In genomic region chr21:29374481-29374880, GRCh38 we compare ENCODE assay signal across 28 cellular contexts.
"Had no signal": no experiment of that assay in that cellular context is flagged by ENCODE, and none has a peak within 500 bp of the region (broad histone marks: within the 10 kb centered on the region; RNA-seq: fewer than 3 reads in every experiment).

No MANE protein-coding gene starts in this region.

- H3K9me3 Mint-ChIP-seq: activated CD4-positive, alpha-beta T cell treated with anti-CD3 and anti-CD28 coated beads, Interleukin-2, amount 10 ng/mL, durations not matched to agents 24 days and 14 days; activated naive CD4-positive, alpha-beta T cell treated with anti-CD3 and anti-CD28 coated beads, Interleukin-2, amount 10 ng/mL, durations not matched to agents 7 days and 5 days; activated naive CD8-positive, alpha-beta T cell treated with anti-CD3 and anti-CD28 coated beads for 36 hours; activated T-helper 1 cell treated with anti-CD3 and anti-CD28 coated beads, Interleukin-12 subunit alpha, Interleukin-12 subunit beta, Interleukin-2, Interleukin-4 antibody, amounts not matched to agents 30 ng/mL and 10 ng/mL and 1 ng/mL, durations not matched to agents 14 hours and 24 hours and 36 hours had no signal

- DNase-seq: activated CD4-positive, alpha-beta memory T cell treated with anti-CD3 and anti-CD28 coated beads for 36 hours; activated CD4-positive, alpha-beta T cell treated with anti-CD3 and anti-CD28 coated beads for 36 hours; activated CD4-positive, alpha-beta T cell treated with anti-CD3 and anti-CD28 coated beads, Interleukin-2, amount 10 ng/mL, durations not matched to agents 24 days and 14 days; activated CD4-positive, CD25-positive, alpha-beta regulatory T cell; activated CD4-positive, CD25-positive, alpha-beta regulatory T cell treated with anti-CD3 and anti-CD28 coated beads, Interleukin-2, amount 50 U/mL, for 72 hours; activated CD8-positive, alpha-beta memory T cell treated with anti-CD3 and anti-CD28 coated beads, Interleukin-2, amount 10 ng/mL, durations not matched to agents 7 days and 5 days; activated CD8-positive, alpha-beta memory T cell treated with anti-CD3 and anti-CD28 coated beads, Interleukin-2, amount 50 U/mL, for 4 hours; activated CD8-positive, alpha-beta T cell treated with anti-CD3 and anti-CD28 coated beads, Interleukin-2, amount 10 ng/mL, durations not matched to agents 7 days and 5 days; activated gamma-delta T cell; activated naive CD4-positive, alpha-beta T cell; activated naive CD4-positive, alpha-beta T cell treated with anti-CD3 and anti-CD28 coated beads, Interleukin-2, amount 10 ng/mL, durations not matched to agents 7 days and 5 days; activated naive CD8-positive, alpha-beta T cell treated with anti-CD3 and anti-CD28 coated beads for 36 hours; activated naive CD8-positive, alpha-beta T cell treated with anti-CD3 and anti-CD28 coated beads, Interleukin-2, amount 50 U/mL, for 24 hours; activated T-cell treated with anti-CD3 and anti-CD28 coated beads, Interleukin-2, amount 50 U/mL, for 1 hour; activated T-cell treated with anti-CD3 and anti-CD28 coated beads, Interleukin-2, amount 50 U/mL, for 48 hours; central memory CD4-positive, alpha-beta T cell; cerebellar nuclear complex; colonic mucosa; effector CD8-positive, alpha-beta T cell; esophagus squamous epithelium; head of caudate nucleus; T-helper 2 cell had no signal

- H3K4me3 Mint-ChIP-seq: activated CD4-positive, alpha-beta memory T cell treated with anti-CD3 and anti-CD28 coated beads for 36 hours; activated CD4-positive, alpha-beta T cell treated with anti-CD3 and anti-CD28 coated beads for 36 hours; activated CD4-positive, alpha-beta T cell treated with anti-CD3 and anti-CD28 coated beads, Interleukin-2, amount 10 ng/mL, durations not matched to agents 24 days and 14 days; activated CD8-positive, alpha-beta memory T cell treated with anti-CD3 and anti-CD28 coated beads, Interleukin-2, amount 10 ng/mL, durations not matched to agents 7 days and 5 days; activated CD8-positive, alpha-beta T cell treated with anti-CD3 and anti-CD28 coated beads, Interleukin-2, amount 10 ng/mL, durations not matched to agents 7 days and 5 days; activated naive CD4-positive, alpha-beta T cell treated with anti-CD3 and anti-CD28 coated beads, Interleukin-2, amount 10 ng/mL, durations not matched to agents 7 days and 5 days; activated naive CD8-positive, alpha-beta T cell treated with anti-CD3 and anti-CD28 coated beads for 36 hours; activated naive CD8-positive, alpha-beta T cell treated with anti-CD3 and anti-CD28 coated beads, Interleukin-2, amount 50 U/mL, for 24 hours; activated T-helper 1 cell treated with anti-CD3 and anti-CD28 coated beads, Interleukin-12 subunit alpha, Interleukin-12 subunit beta, Interleukin-2, Interleukin-4 antibody, amounts not matched to agents 30 ng/mL and 10 ng/mL and 1 ng/mL, durations not matched to agents 14 hours and 24 hours and 36 hours; brain had no signal

- H3K27ac Mint-ChIP-seq: activated CD4-positive, alpha-beta memory T cell treated with anti-CD3 and anti-CD28 coated beads for 36 hours; activated CD4-positive, alpha-beta T cell treated with anti-CD3 and anti-CD28 coated beads for 36 hours; activated CD4-positive, alpha-beta T cell treated with anti-CD3 and anti-CD28 coated beads, Interleukin-2, amount 10 ng/mL, durations not matched to agents 24 days and 14 days; activated CD8-positive, alpha-beta memory T cell treated with anti-CD3 and anti-CD28 coated beads, Interleukin-2, amount 10 ng/mL, durations not matched to agents 7 days and 5 days; activated CD8-positive, alpha-beta T cell treated with anti-CD3 and anti-CD28 coated beads, Interleukin-2, amount 10 ng/mL, durations not matched to agents 7 days and 5 days; activated naive CD4-positive, alpha-beta T cell treated with anti-CD3 and anti-CD28 coated beads, Interleukin-2, amount 10 ng/mL, durations not matched to agents 7 days and 5 days; activated naive CD8-positive, alpha-beta T cell treated with anti-CD3 and anti-CD28 coated beads for 36 hours; activated naive CD8-positive, alpha-beta T cell treated with anti-CD3 and anti-CD28 coated beads, Interleukin-2, amount 50 U/mL, for 24 hours; activated T-helper 1 cell treated with anti-CD3 and anti-CD28 coated beads, Interleukin-12 subunit alpha, Interleukin-12 subunit beta, Interleukin-2, Interleukin-4 antibody, amounts not matched to agents 30 ng/mL and 10 ng/mL and 1 ng/mL, durations not matched to agents 14 hours and 24 hours and 36 hours; brain had no signal

- H3K27me3 ChIP-seq: ascending aorta, breast epithelium, cardiac muscle cell, colonic mucosa, esophagus squamous epithelium had no signal

- H3K36me3 ChIP-seq: ascending aorta, breast epithelium, cardiac muscle cell, colonic mucosa had no signal

- H3K9me3 ChIP-seq: ascending aorta, breast epithelium, colonic mucosa, esophagus squamous epithelium had no signal

- ATAC-seq: activated CD4-positive, alpha-beta T cell treated with anti-CD3 and anti-CD28 coated beads for 36 hours; activated CD8-positive, alpha-beta memory T cell treated with anti-CD3 and anti-CD28 coated beads, Interleukin-2, amount 10 ng/mL, durations not matched to agents 7 days and 5 days; activated CD8-positive, alpha-beta T cell treated with anti-CD3 and anti-CD28 coated beads, Interleukin-2, amount 10 ng/mL, durations not matched to agents 7 days and 5 days; activated naive CD8-positive, alpha-beta T cell treated with anti-CD3 and anti-CD28 coated beads, Interleukin-2, amount 50 U/mL, for 24 hours had no signal

- H3K27me3 Mint-ChIP-seq: activated CD4-positive, alpha-beta memory T cell treated with anti-CD3 and anti-CD28 coated beads for 36 hours; activated CD4-positive, alpha-beta T cell treated with anti-CD3 and anti-CD28 coated beads for 36 hours; activated CD4-positive, alpha-beta T cell treated with anti-CD3 and anti-CD28 coated beads, Interleukin-2, amount 10 ng/mL, durations not matched to agents 24 days and 14 days; activated CD8-positive, alpha-beta memory T cell treated with anti-CD3 and anti-CD28 coated beads, Interleukin-2, amount 10 ng/mL, durations not matched to agents 7 days and 5 days; activated naive CD4-positive, alpha-beta T cell treated with anti-CD3 and anti-CD28 coated beads, Interleukin-2, amount 10 ng/mL, durations not matched to agents 7 days and 5 days; activated naive CD8-positive, alpha-beta T cell treated with anti-CD3 and anti-CD28 coated beads for 36 hours; activated naive CD8-positive, alpha-beta T cell treated with anti-CD3 and anti-CD28 coated beads, Interleukin-2, amount 50 U/mL, for 24 hours; brain had no signal

- H3K36me3 Mint-ChIP-seq: activated CD8-positive, alpha-beta memory T cell treated with anti-CD3 and anti-CD28 coated beads, Interleukin-2, amount 10 ng/mL, durations not matched to agents 7 days and 5 days had no signal

- H3K4me1 ChIP-seq: ascending aorta, breast epithelium, colonic mucosa, esophagus squamous epithelium had no signal

- H3K4me1 Mint-ChIP-seq: brain had no signal

- H3K27ac ChIP-seq: ascending aorta, breast epithelium, cardiac muscle cell, colonic mucosa, epithelial cell of prostate, esophagus squamous epithelium had no signal

- H3K4me3 ChIP-seq: ascending aorta, breast epithelium, cardiac muscle cell, colonic mucosa, esophagus squamous epithelium had no signal
